Comparison of ENCODE assay signal across 16 cellular contexts in genomic region chr6:38427492-38428210, GRCh38.
DNase-seq lines count a peak whose midpoint lies in the region; ATAC-seq and TF ChIP-seq lines count a peak whose summit lies in the region.
"Had no signal": no experiment of that assay in that cellular context is flagged by ENCODE, and none has a peak within 500 bp of the region (broad histone marks: within the 10 kb centered on the region; RNA-seq: fewer than 3 reads in every experiment).

No MANE protein-coding gene starts in this region.

- H3K4me3 ChIP-seq in mesendoderm (ENCODE audit: low read length) (no peak overlapping the region), neuronal stem cell (ENCODE audit: low read length in 2 of 2) (no peak overlapping the region)

- H3K18ac ChIP-seq in mesendoderm (ENCODE audit: low read length) (peak overlapping the region; percentile 95), neuronal stem cell (ENCODE audit: low read length) (no peak overlapping the region)

- peaks cover 8% of the 10 kb centered on the region; the same call in 1 of the 2 replicates for H3K36me3 Mint-ChIP-seq in HFFc6 (ENCODE audit: low read depth)

- no peak for TF ChIP-seq CTCF in HFFc6 (IDR thresholded peaks at IDR 0.05)

- H3K4ac ChIP-seq in mesendoderm (ENCODE audit: low read depth, low read length) (peak overlapping the region; percentile 95), neuronal stem cell (ENCODE audit: low read length) (no peak overlapping the region)

- no peak overlapping the region for H4K5ac ChIP-seq in mesendoderm (ENCODE audit: low read length)

- H3K27ac ChIP-seq in mesendoderm (ENCODE audit: low read depth, low read length) (peak overlapping the region; percentile 93), neuronal stem cell (replicated peaks; ENCODE audit: low read length) (no peak overlapping the region)
- H3K27ac ChIP-seq: parathyroid adenoma had no signal

- H3K23ac ChIP-seq in mesendoderm (ENCODE audit: low read length) (no peak overlapping the region), neuronal stem cell (ENCODE audit: low read depth, low read length, poor library complexity) (no peak overlapping the region)

- no peak overlapping the region for H3K14ac ChIP-seq in neuronal stem cell (ENCODE audit: low read length)

- H3K79me1 ChIP-seq in mesendoderm (ENCODE audit: low read length) (no peaks in the 10 kb centered on the region), neuronal stem cell (ENCODE audit: low read depth, low read length) (no peaks in the 10 kb centered on the region)

- H3K9ac ChIP-seq in mesendoderm (ENCODE audit: low read length) (peak overlapping the region; percentile 25), neuronal stem cell (ENCODE audit: low read depth, low read length, poor library complexity) (no peak overlapping the region)
- H3K9ac ChIP-seq: parathyroid adenoma, SK-N-SH had no signal

- no peak overlapping the region for H4K8ac ChIP-seq in mesendoderm (ENCODE audit: low read depth, low read length)
- H4K8ac ChIP-seq in neuronal stem cell (ENCODE audit: low read depth, low read length): no peak overlapping the region

- peaks cover 8% of the 10 kb centered on the region for H3K4me1 Mint-ChIP-seq in HFFc6 (ENCODE audit: low read depth)
- H3K4me1 Mint-ChIP-seq: activated CD4-positive, alpha-beta T cell treated with anti-CD3 and anti-CD28 coated beads, Interleukin-2, amount 10 ng/mL, durations not matched to agents 7 days and 5 days had no signal

- H3K4me2 ChIP-seq in mesendoderm (ENCODE audit: low read length) (no peak overlapping the region), neuronal stem cell (ENCODE audit: insufficient read depth, low read length, poor library complexity, severe bottlenecking) (no peak overlapping the region)
- H3K4me2 ChIP-seq: SK-N-SH had no signal

- H2BK5ac ChIP-seq in mesendoderm (ENCODE audit: low read length) (peak overlapping the region; percentile 73), neuronal stem cell (ENCODE audit: low read length) (no peak overlapping the region)

- H2BK15ac ChIP-seq in mesendoderm (replicated peaks; ENCODE audit: low read depth): peak overlapping the region; percentile 80
- no peak overlapping the region for H2BK15ac ChIP-seq in neuronal stem cell (ENCODE audit: low read length)

- H3K9me3 ChIP-seq in neuronal stem cell (replicated peaks in 1 of 2; ENCODE audit: control insufficient read depth in 2 of 2, insufficient read depth in 1 of 2, low read depth in 1 of 2, low read length in 2 of 2): peaks cover 0 to 7% of the 10 kb centered on the region in 2 donors
- H3K9me3 ChIP-seq: SK-N-SH had no signal

- H3K56ac ChIP-seq in mesendoderm (ENCODE audit: low read length): peak overlapping the region; percentile 70

- no peak overlapping the region for H3K4me3 Mint-ChIP-seq in HFFc6
- H3K4me3 Mint-ChIP-seq: activated CD4-positive, alpha-beta T cell treated with anti-CD3 and anti-CD28 coated beads, Interleukin-2, amount 10 ng/mL, durations not matched to agents 7 days and 5 days; CD4-positive, alpha-beta T cell; stimulated activated naive CD8-positive, alpha-beta T cell treated with anti-CD3 and anti-CD28 coated beads, Interleukin-15, amount 100 ng/mL, for 72 hours had no signal

- H2AK5ac ChIP-seq in mesendoderm (ENCODE audit: low read length): peak overlapping the region; percentile 65
- no peak overlapping the region for H2AK5ac ChIP-seq in neuronal stem cell (ENCODE audit: low read depth, low read length)

- no peaks in the 10 kb centered on the region; the same call in 1 of the 2 replicates for H3K27me3 Mint-ChIP-seq in HFFc6 (ENCODE audit: insufficient read depth)
- H3K27me3 Mint-ChIP-seq: activated CD4-positive, alpha-beta T cell treated with anti-CD3 and anti-CD28 coated beads, Interleukin-2, amount 10 ng/mL, durations not matched to agents 7 days and 5 days; CD4-positive, alpha-beta T cell; stimulated activated naive CD8-positive, alpha-beta T cell treated with anti-CD3 and anti-CD28 coated beads, Interleukin-15, amount 100 ng/mL, for 72 hours had no signal

- no peak overlapping the region for H2AFZ ChIP-seq in neuronal stem cell (ENCODE audit: low read length)
- H2AFZ ChIP-seq: parathyroid adenoma had no signal

- peaks cover 12% of the 10 kb centered on the region for H3K4me1 ChIP-seq in mesendoderm (ENCODE audit: control insufficient read depth, low read depth, low read length)
- H3K4me1 ChIP-seq in neuronal stem cell (ENCODE audit: control insufficient read depth in 2 of 2, insufficient read depth in 1 of 2, low read depth in 1 of 2, low read length in 2 of 2): no peaks in the 10 kb centered on the region

- H3K36me3 ChIP-seq in mesendoderm (ENCODE audit: control insufficient read depth, insufficient read depth, low read length) (no peaks in the 10 kb centered on the region), neuronal stem cell (replicated peaks in 1 of 2; ENCODE audit: control insufficient read depth in 2 of 2, insufficient read depth in 2 of 2, low read length in 2 of 2) (no peaks in the 10 kb centered on the region)

- H2BK120ac ChIP-seq in mesendoderm (ENCODE audit: low read depth, low read length): peak overlapping the region; percentile 90
- H2BK120ac ChIP-seq in neuronal stem cell (ENCODE audit: low read depth, low read length): no peak overlapping the region

- H3K27ac Mint-ChIP-seq in HFFc6: no peak overlapping the region
- H3K27ac Mint-ChIP-seq: activated CD4-positive, alpha-beta T cell treated with anti-CD3 and anti-CD28 coated beads, Interleukin-2, amount 10 ng/mL, durations not matched to agents 7 days and 5 days; CD4-positive, alpha-beta T cell; stimulated activated naive CD8-positive, alpha-beta T cell treated with anti-CD3 and anti-CD28 coated beads, Interleukin-15, amount 100 ng/mL, for 72 hours had no signal

- H2BK12ac ChIP-seq in neuronal stem cell (ENCODE audit: low read length): no peak overlapping the region

- no CpG with 5 or more reads among the region's 2 CpGs for WGBS in mesendoderm (ENCODE audit: extremely low coverage, insufficient coverage, low lambda C conversion rate)
- no CpG with 5 or more reads among the region's 2 CpGs for WGBS in neuronal stem cell (ENCODE audit: extremely low coverage in 2 of 2, insufficient read length in 2 of 2, insufficient replicate concordance in 1 of 2), 2 donors

- no peaks in the 10 kb centered on the region for H3K79me2 ChIP-seq in mesendoderm (ENCODE audit: control insufficient read depth, insufficient read depth, low read length)
- H3K79me2 ChIP-seq: parathyroid adenoma had no signal

- H3K9me3 Mint-ChIP-seq in HFFc6: no peaks in the 10 kb centered on the region
- H3K9me3 Mint-ChIP-seq: activated CD4-positive, alpha-beta T cell treated with anti-CD3 and anti-CD28 coated beads, Interleukin-2, amount 10 ng/mL, durations not matched to agents 7 days and 5 days; stimulated activated naive CD8-positive, alpha-beta T cell treated with anti-CD3 and anti-CD28 coated beads, Interleukin-15, amount 100 ng/mL, for 72 hours had no signal

- H3K27me3 ChIP-seq in mesendoderm (ENCODE audit: insufficient read depth, low read length, poor library complexity) (no peaks in the 10 kb centered on the region), neuronal stem cell (ENCODE audit: control insufficient read depth in 3 of 3, insufficient read depth in 3 of 3, low read depth in 1 of 3, low read length in 3 of 3) (no peaks in the 10 kb centered on the region)

- no peak overlapping the region for H4K91ac ChIP-seq in neuronal stem cell (ENCODE audit: low read depth, low read length, poor library complexity)

- DNase-seq in NCI-H526 (lab: John Stamatoyannopoulos, UW) (peak; percentile 77 to 83), mesendoderm (peak; percentile 55), neuronal stem cell (ENCODE audit: low spot score) (no peak), NCI-H128 (lab: John Stamatoyannopoulos, UW; ENCODE audit: unreplicated experiment) (no peak), NCI-H345 (lab: John Stamatoyannopoulos, UW) (no peak), HFFc6 (no peak)
- DNase-seq: activated CD4-positive, alpha-beta T cell treated with anti-CD3 and anti-CD28 coated beads, Interleukin-2, amount 10 ng/mL, durations not matched to agents 7 days and 5 days; activated gamma-delta T cell treated with Interleukin-2 at 50 U/mL for 16 hours; CD4-positive, alpha-beta T cell; mesenchymal stem cell; NCI-H510A treated with DMSO at 0.1 percent for 48 hours; SK-N-SH; stimulated activated naive CD8-positive, alpha-beta T cell treated with anti-CD3 and anti-CD28 coated beads, Interleukin-15, amount 100 ng/mL, for 72 hours had no signal

- ATAC-seq in GM19025 (IDR thresholded peaks at IDR 0.05; ENCODE audit: low read depth, unreplicated experiment) (peak; percentile 61), HG02840 (IDR thresholded peaks at IDR 0.05; ENCODE audit: low FRiP score, unreplicated experiment) (peak; percentile 58)
- ATAC-seq: stimulated activated naive CD8-positive, alpha-beta T cell treated with anti-CD3 and anti-CD28 coated beads, Interleukin-15, amount 100 ng/mL, for 72 hours had no signal

Comparison
In these comparisons a context has a peak if more than half of its experiments do, and no peak if none do; other contexts are left out.
1. DNase-seq: peak in NCI-H526 (2 of 2) and mesendoderm (single experiment); none in neuronal stem cell (single experiment), NCI-H128 (single experiment), NCI-H345 (single experiment) and HFFc6 (single experiment).